Comparison of ENCODE assay signal across 23 cellular contexts in the genomic region with DNA sequence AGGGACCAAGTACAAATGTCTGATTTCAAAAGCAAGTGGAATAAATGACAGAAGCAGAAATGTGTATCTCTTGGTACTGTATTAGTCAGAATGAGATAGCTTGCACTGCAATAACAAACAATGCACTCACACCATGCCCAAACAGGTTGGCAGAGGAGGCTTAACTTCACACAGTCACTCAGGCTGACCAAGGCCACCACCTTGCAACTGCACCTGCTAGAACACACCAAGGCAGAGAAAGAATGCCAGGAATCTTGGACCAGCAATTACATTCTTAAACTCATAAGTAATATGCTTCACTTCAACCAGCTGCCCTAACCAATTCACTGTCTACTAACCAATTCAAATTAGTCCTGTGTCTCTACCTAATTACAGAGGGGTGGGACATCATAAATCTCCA.
A peak's percentile ranks its signal among the peaks of the same experiment; 100 is the strongest.
DNase-seq lines count a peak whose midpoint lies in the region; ATAC-seq and TF ChIP-seq lines count a peak whose summit lies in the region.
"Had no signal": no experiment of that assay in that cellular context is flagged by ENCODE, and none has a peak within 500 bp of the region (broad histone marks: within the 10 kb centered on the region; RNA-seq: fewer than 3 reads in every experiment).

No MANE protein-coding gene starts in this region.

- no peaks in the 10 kb centered on the region for H3K9me3 ChIP-seq in RWPE2 (ENCODE audit: severe bottlenecking)
- H3K9me3 ChIP-seq in upper lobe of right lung = no peaks in the 10 kb centered on the region
- H3K9me3 ChIP-seq in mucosa of descending colon = no peaks in the 10 kb centered on the region
- H3K9me3 ChIP-seq: HAP-1 had no signal

- intact Hi-C loops in upper lobe of right lung (cut with DNase I) (no loop called here), mucosa of descending colon (cut with DNase I, micrococcal nuclease) (no loop called here)

- H3K36me3 ChIP-seq in RWPE2 (ENCODE audit: low read depth) (no peaks in the 10 kb centered on the region), upper lobe of right lung (no peaks in the 10 kb centered on the region), mucosa of descending colon (ENCODE audit: low read depth) (no peaks in the 10 kb centered on the region)
- H3K36me3 ChIP-seq: HAP-1 had no signal

- H3K4me3 ChIP-seq in RWPE2 (ENCODE audit: severe bottlenecking) = no peak overlapping the region
- no peak overlapping the region for H3K4me3 ChIP-seq in upper lobe of right lung
- H3K4me3 ChIP-seq in mucosa of descending colon = no peak overlapping the region
- H3K4me3 ChIP-seq: GM12878, HAP-1, SK-N-MC had no signal

- H3K27me3 ChIP-seq in RWPE2 (ENCODE audit: insufficient read depth, poor library complexity, severe bottlenecking) (no peaks in the 10 kb centered on the region), foreskin keratinocyte (no peaks in the 10 kb centered on the region), upper lobe of right lung (no peaks in the 10 kb centered on the region)

- TF ChIP-seq CTCF in RWPE2 (IDR thresholded peaks at IDR 0.05; ENCODE audit: poor library complexity, severe bottlenecking) (no peak), foreskin keratinocyte (conservative IDR thresholded peaks at IDR 0.05) (no peak), upper lobe of right lung (IDR thresholded peaks at IDR 0.05) (no peak), mucosa of descending colon (IDR thresholded peaks at IDR 0.05) (no peak)

- DNase-seq in RWPE2 (ENCODE audit: low spot score) = peak; percentile 52
- peak; percentile 58 for DNase-seq in astrocyte of the hippocampus (ENCODE audit: low read depth, low spot score)
- DNase-seq in foreskin keratinocyte = peak; percentile 78 to 91
- DNase-seq in upper lobe of right lung = no peak
- DNase-seq in HCEC 1CT = no peak
- DNase-seq in mucosa of descending colon = no peak
- DNase-seq: C1 segment of cervical spinal cord; CD4-positive, alpha-beta memory T cell; COR-L47; DMS53; GOT3; NCI-H1048; NCI-H1417; NCI-H1694; NCI-H2081; NCI-H2227 treated with DMSO at 0.1 percent for 48 hours; NCI-H526 treated with DMSO at 0.1 percent for 48 hours; SIG-M5 had no signal

- H3K4me1 ChIP-seq in RWPE2 (ENCODE audit: insufficient read depth, poor library complexity, severe bottlenecking) (peaks cover 8% of the 10 kb centered on the region), foreskin keratinocyte (peaks cover 9% of the 10 kb centered on the region), upper lobe of right lung (no peaks in the 10 kb centered on the region), mucosa of descending colon (ENCODE audit: low read depth) (no peaks in the 10 kb centered on the region)

- no peak overlapping the region for H3K27ac ChIP-seq in RWPE2 (ENCODE audit: poor library complexity, severe bottlenecking)
- H3K27ac ChIP-seq in foreskin keratinocyte = no peak overlapping the region
- H3K27ac ChIP-seq in upper lobe of right lung = no peak overlapping the region
- H3K27ac ChIP-seq: HL-60, SK-N-MC had no signal

- ATAC-seq in RWPE2 (ENCODE audit: low read depth) (peak; percentile 60), foreskin keratinocyte (peak; percentile 58), upper lobe of right lung (peak; percentile 41), GM21717 (IDR thresholded peaks at IDR 0.05; ENCODE audit: unreplicated experiment) (no peak), mucosa of descending colon (no peak)
- ATAC-seq: GM12878 had no signal

Comparison
In these comparisons a context has a peak if more than half of its experiments do, and no peak if none do; other contexts are left out.
1. ATAC-seq: peak in RWPE2 (single experiment), foreskin keratinocyte (single experiment) and upper lobe of right lung (single experiment); none in GM21717 (single experiment) and mucosa of descending colon (single experiment).
2. DNase-seq: peak in RWPE2 (single experiment), astrocyte of the hippocampus (single experiment) and foreskin keratinocyte (2 of 2); none in upper lobe of right lung (single experiment), HCEC 1CT (single experiment) and mucosa of descending colon (0 of 3).